Comparison of ENCODE assay signal across 1 cellular context in genomic region chr12:66127695-66128094, GRCh38.
TF ChIP-seq lines count a peak whose summit lies in the region.

No MANE protein-coding gene starts in this region.

TF ChIP-seq in GM12878, 131 proteins besides CTCF, POLR2A, EP300 and RAD21:
- no peak for TF ChIP-seq HDAC6 (IDR thresholded peaks at IDR 0.05; ENCODE audit: unreplicated experiment)
- TF ChIP-seq NKRF (conservative IDR thresholded peaks at IDR 0.05): no peak
- TF ChIP-seq, protein P1, sequence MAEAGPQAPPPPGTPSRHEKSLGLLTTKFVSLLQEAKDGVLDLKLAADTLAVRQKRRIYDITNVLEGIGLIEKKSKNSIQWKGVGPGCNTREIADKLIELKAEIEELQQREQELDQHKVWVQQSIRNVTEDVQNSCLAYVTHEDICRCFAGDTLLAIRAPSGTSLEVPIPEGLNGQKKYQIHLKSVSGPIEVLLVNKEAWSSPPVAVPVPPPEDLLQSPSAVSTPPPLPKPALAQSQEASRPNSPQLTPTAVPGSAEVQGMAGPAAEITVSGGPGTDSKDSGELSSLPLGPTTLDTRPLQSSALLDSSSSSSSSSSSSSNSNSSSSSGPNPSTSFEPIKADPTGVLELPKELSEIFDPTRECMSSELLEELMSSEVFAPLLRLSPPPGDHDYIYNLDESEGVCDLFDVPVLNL (IDR thresholded peaks at IDR 0.05; ENCODE audit: low read depth, low read length): no peak
- TF ChIP-seq EED (IDR thresholded peaks at IDR 0.05; ENCODE audit: low read depth): no peak
